Comparison of ENCODE assay signal across 28 cellular contexts in the genomic region with DNA sequence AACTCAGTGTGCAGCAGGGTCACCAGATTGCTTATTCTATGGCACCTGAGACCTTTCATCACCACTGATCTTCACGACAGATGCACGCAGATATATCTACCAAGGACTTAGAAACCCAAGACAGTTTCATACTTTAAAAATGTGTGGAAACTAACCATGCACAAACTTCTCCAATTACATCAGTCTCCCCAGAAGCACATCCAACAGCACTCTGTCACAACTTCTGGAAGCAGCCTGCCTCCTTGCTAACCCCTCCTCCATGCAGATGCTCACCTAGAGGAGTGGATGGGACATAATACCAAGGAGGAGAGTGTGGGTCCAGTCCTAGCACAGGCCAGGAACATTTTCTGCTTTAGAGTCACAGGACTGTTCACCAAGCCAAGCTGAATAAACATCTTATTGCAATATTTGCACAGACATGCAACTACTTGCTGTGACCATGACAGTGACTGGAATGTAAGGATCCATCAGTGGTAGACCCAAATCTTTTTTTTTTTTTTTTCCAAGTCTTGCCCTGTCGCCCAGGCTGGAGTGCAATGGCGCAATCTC.
DNase-seq lines count a peak whose midpoint lies in the region; ATAC-seq, FAIRE-seq and TF ChIP-seq lines count a peak whose summit lies in the region.
"Had no signal": no experiment of that assay in that cellular context is flagged by ENCODE, and none has a peak within 500 bp of the region (broad histone marks: within the 10 kb centered on the region; RNA-seq: fewer than 3 reads in every experiment).

No MANE protein-coding gene starts in this region.

- peaks cover 47% of the 10 kb centered on the region for H3K4me1 Mint-ChIP-seq in activated T-helper 1 cell treated with anti-CD3 and anti-CD28 coated beads, Interleukin-12 subunit alpha, Interleukin-12 subunit beta, Interleukin-2, Interleukin-4 antibody, amounts not matched to agents 30 ng/mL and 10 ng/mL and 1 ng/mL, durations not matched to agents 14 hours and 24 hours and 36 hours (ENCODE audit: low read depth)

- no peak for TF ChIP-seq RAD21 in K562 (CRISPR knock-in tag; conservative IDR thresholded peaks at IDR 0.05 in 1 of 2, IDR thresholded peaks at IDR 0.05 in 1 of 2)

- no peak for TF ChIP-seq EP300 in K562 (IDR thresholded peaks at IDR 0.05; ENCODE audit: low read length)

- peaks cover 7% of the 10 kb centered on the region for H3K36me3 Mint-ChIP-seq in activated T-helper 1 cell treated with anti-CD3 and anti-CD28 coated beads, Interleukin-12 subunit alpha, Interleukin-12 subunit beta, Interleukin-2, Interleukin-4 antibody, amounts not matched to agents 30 ng/mL and 10 ng/mL and 1 ng/mL, durations not matched to agents 14 hours and 24 hours and 36 hours (ENCODE audit: low read depth)

- H4K20me1 ChIP-seq in K562 (replicated peaks; ENCODE audit: control insufficient read depth, insufficient read depth, low read length) (0 out of 2 replicates have a peak, but pooled peaks cover 3% of the 10 kb centered on the region), keratinocyte (ENCODE audit: control insufficient read depth, extremely low read depth, insufficient read depth, low read length) (no peaks in the 10 kb centered on the region)

- H3K9ac ChIP-seq in K562 (ENCODE audit: insufficient read depth in 1 of 2, low read depth in 2 of 2, low read length in 2 of 2) (no peak overlapping the region), keratinocyte (ENCODE audit: control insufficient read depth, extremely low read depth, insufficient read depth, low read length) (no peak overlapping the region)

- intact Hi-C loops in K562 (cut with micrococcal nuclease), result no loop called here
- intact Hi-C loops in activated T-helper 1 cell treated with anti-CD3 and anti-CD28 coated beads, Interleukin-12 subunit alpha, Interleukin-12 subunit beta, Interleukin-2, Interleukin-4 antibody, amounts not matched to agents 30 ng/mL and 10 ng/mL and 1 ng/mL, durations not matched to agents 14 hours and 24 hours and 36 hours (cut with micrococcal nuclease), result no loop called here
- intact Hi-C loops in spleen (cut with DNase I; ENCODE audit: low total_unique reads), result no loop called here

- H2AFZ ChIP-seq in K562 (ENCODE audit: low read depth, low read length) (no peak overlapping the region), keratinocyte (ENCODE audit: control insufficient read depth, low read length) (no peak overlapping the region)

- H3K79me2 ChIP-seq in K562 (ENCODE audit: control insufficient read depth, insufficient read depth, low read length) (no peaks in the 10 kb centered on the region), keratinocyte (ENCODE audit: control insufficient read depth, insufficient read depth, low read length) (no peaks in the 10 kb centered on the region)

- ATAC-seq in K562, result no peak
- ATAC-seq: PC-3 had no signal

- H3K27ac ChIP-seq in K562 (ENCODE audit: extremely low read depth, low read depth, low read length), result no peak overlapping the region
- H3K27ac ChIP-seq in keratinocyte (ENCODE audit: control insufficient read depth, insufficient read depth, low read length), result no peak overlapping the region
- no peak overlapping the region for H3K27ac ChIP-seq in spleen
- H3K27ac ChIP-seq: 22Rv1 had no signal

- POLR2A ChIA-PET in K562 (lab: Yijun Ruan, JAX), result no interaction called here
- POLR2A ChIA-PET in GM10248 (lab: Yijun Ruan, JAX), result no interaction called here

- DNase-seq in DMS 273 (lab: John Stamatoyannopoulos, UW; ENCODE audit: unreplicated experiment) (peak; percentile 20), DMS 273 treated with DMSO at 0.1 percent for 48 hours (lab: John Stamatoyannopoulos, UW) (no peak), HTR-8/SVneo (ENCODE audit: insufficient read length, low spot score) (no peak), K562 (ENCODE audit: extremely low read depth in 1 of 4, low spot score in 3 of 4) (no peak), keratinocyte (ENCODE audit: low read depth, low spot score) (no peak), spleen (no peak), GM10248 (ENCODE audit: extremely low spot score) (no peak)
- no peak for DNase-seq in activated T-helper 1 cell treated with anti-CD3 and anti-CD28 coated beads, Interleukin-12 subunit alpha, Interleukin-12 subunit beta, Interleukin-2, Interleukin-4 antibody, amounts not matched to agents 30 ng/mL and 10 ng/mL and 1 ng/mL, durations not matched to agents 14 hours and 24 hours and 36 hours (ENCODE audit: low spot score)
- DNase-seq: BE2C; DMS153; GOT3; HFFc6; Karpas-422; NCI-H1092 treated with DMSO at 0.1 percent for 48 hours; NCI-H1436; NCI-H187; NCI-H2081 treated with DMSO at 0.1 percent for 48 hours; NCI-H748 treated with DMSO at 0.1 percent for 48 hours; NK-92 treated with Interleukin-12 subunit alpha and Interleukin-12 subunit beta, amount 100 ng/mL, for 24 hours; PC-3; Right ventricle myocardium superior had no signal

- H3K9me1 ChIP-seq in K562 (ENCODE audit: control insufficient read depth, insufficient read depth, low read length) (no peaks in the 10 kb centered on the region), keratinocyte (ENCODE audit: control insufficient read depth, extremely low read depth, insufficient read depth, low read length) (no peaks in the 10 kb centered on the region)

- CTCF ChIA-PET in K562 (lab: Yijun Ruan, JAX; ENCODE audit: low intra/inter-chr PET ratio) (no interaction called here), GM10248 (lab: Yijun Ruan, JAX) (no interaction called here)

- peak; percentile 72 for FAIRE-seq in HTR-8/SVneo (lab: Jason Lieb, UNC)
- peak; percentile 11 for FAIRE-seq in K562 (lab: Jason Lieb, UNC)
- peak; percentile 20 for FAIRE-seq in keratinocyte (lab: Jason Lieb, UNC)
- FAIRE-seq: G401.6, GM12891 had no signal

- no peaks in the 10 kb centered on the region for H3K27me3 Mint-ChIP-seq in activated T-helper 1 cell treated with anti-CD3 and anti-CD28 coated beads, Interleukin-12 subunit alpha, Interleukin-12 subunit beta, Interleukin-2, Interleukin-4 antibody, amounts not matched to agents 30 ng/mL and 10 ng/mL and 1 ng/mL, durations not matched to agents 14 hours and 24 hours and 36 hours (ENCODE audit: insufficient read depth)
- H3K27me3 Mint-ChIP-seq: CD8-positive, alpha-beta memory T cell; IgD-negative memory B cell had no signal

- TF ChIP-seq POLR2A in K562 (conservative IDR thresholded peaks at IDR 0.05), result no peak
- no peak for TF ChIP-seq POLR2A in spleen (IDR thresholded peaks at IDR 0.05)

- dilution Hi-C loops in keratinocyte (cut with MboI; ENCODE audit: extremely low pct_ligation_motif_present, low sequenced_read_pairs), result no loop called here

- BruUV-seq in K562 (replicated peaks; lab: Mats Ljungman, UMichigan), result no TSS peak

- H3K4me3 Mint-ChIP-seq in activated T-helper 1 cell treated with anti-CD3 and anti-CD28 coated beads, Interleukin-12 subunit alpha, Interleukin-12 subunit beta, Interleukin-2, Interleukin-4 antibody, amounts not matched to agents 30 ng/mL and 10 ng/mL and 1 ng/mL, durations not matched to agents 14 hours and 24 hours and 36 hours, result no peak overlapping the region
- H3K4me3 Mint-ChIP-seq: CD14-positive monocyte; CD8-positive, alpha-beta memory T cell; HFFc6; IgD-negative memory B cell had no signal

- no peak overlapping the region for H3K4me3 ChIP-seq in K562
- H3K4me3 ChIP-seq in keratinocyte (ENCODE audit: control insufficient read depth in 2 of 3, extremely low read depth in 1 of 3, insufficient read depth in 2 of 3, low read depth in 1 of 3, low read length in 3 of 3), result no peak overlapping the region
- no peak overlapping the region for H3K4me3 ChIP-seq in spleen
- H3K4me3 ChIP-seq: HAP-1 had no signal

- in situ Hi-C loops in K562 (cut with MboI), result no loop called here

- H3K9me3 ChIP-seq in K562 (replicated peaks; ENCODE audit: control insufficient read depth, insufficient read depth, low read depth, low read length) (no peaks in the 10 kb centered on the region), keratinocyte (ENCODE audit: control insufficient read depth, low read depth, low read length) (no peaks in the 10 kb centered on the region), spleen (no peaks in the 10 kb centered on the region)
- H3K9me3 ChIP-seq: BE2C, HAP-1 had no signal

- peaks cover 5% of the 10 kb centered on the region for H3K9me3 Mint-ChIP-seq in activated T-helper 1 cell treated with anti-CD3 and anti-CD28 coated beads, Interleukin-12 subunit alpha, Interleukin-12 subunit beta, Interleukin-2, Interleukin-4 antibody, amounts not matched to agents 30 ng/mL and 10 ng/mL and 1 ng/mL, durations not matched to agents 14 hours and 24 hours and 36 hours
- H3K9me3 Mint-ChIP-seq: CD8-positive, alpha-beta memory T cell; HFFc6 had no signal

- H3K4me2 ChIP-seq in K562 (ENCODE audit: insufficient read depth, low read length) (no peak overlapping the region), keratinocyte (ENCODE audit: control insufficient read depth, extremely low read depth, insufficient read depth, low read depth, low read length) (no peak overlapping the region)

- H3K27ac Mint-ChIP-seq in activated T-helper 1 cell treated with anti-CD3 and anti-CD28 coated beads, Interleukin-12 subunit alpha, Interleukin-12 subunit beta, Interleukin-2, Interleukin-4 antibody, amounts not matched to agents 30 ng/mL and 10 ng/mL and 1 ng/mL, durations not matched to agents 14 hours and 24 hours and 36 hours, result no peak overlapping the region
- H3K27ac Mint-ChIP-seq: CD14-positive monocyte, HFFc6, IgD-negative memory B cell had no signal

- WGBS in K562 (ENCODE audit: insufficient coverage, low coverage, missing lambda C conversion rate), result 4% methylated on average over 4 of the region's 4 CpGs
- WGBS in spleen, 5 donors, result 90 to 99% (median 93%) methylated on average over 4 of the region's 4 CpGs

- H3K4me1 ChIP-seq in K562 (replicated peaks in 1 of 2; ENCODE audit: control insufficient read depth in 2 of 2, insufficient read depth in 2 of 2, low read length in 2 of 2) (0 out of 5 replicates have a peak, but pooled peaks cover 0 to 3% of the 10 kb centered on the region in 2 experiments), keratinocyte (ENCODE audit: control insufficient read depth, extremely low read depth, insufficient read depth, low read length) (peaks cover 19% of the 10 kb centered on the region), spleen (peaks cover 0 to 14% (median 8%) of the 10 kb centered on the region in 6 donors)
- H3K4me1 ChIP-seq: BE2C, HAP-1 had no signal

- H3K27me3 ChIP-seq in K562 (ENCODE audit: control insufficient read depth in 2 of 2, insufficient read depth in 2 of 2, low read length in 2 of 2), result peaks cover 2 to 21% of the 10 kb centered on the region in 2 experiments; a peak in 3 of 5 replicates
- peaks cover 4% of the 10 kb centered on the region for H3K27me3 ChIP-seq in keratinocyte (ENCODE audit: control insufficient read depth, extremely low read depth, insufficient read depth, low read length)
- no peaks in the 10 kb centered on the region for H3K27me3 ChIP-seq in spleen (replicated peaks in 1 of 7)
- H3K27me3 ChIP-seq: BE2C had no signal

- no peaks in the 10 kb centered on the region for H3K36me3 ChIP-seq in K562 (ENCODE audit: control insufficient read depth, insufficient read depth, low read length)
- no peaks in the 10 kb centered on the region for H3K36me3 ChIP-seq in keratinocyte (ENCODE audit: control insufficient read depth in 2 of 2, extremely low read depth in 1 of 2, insufficient read depth in 2 of 2, low read length in 2 of 2)
- H3K36me3 ChIP-seq in spleen, result no peaks in the 10 kb centered on the region
- H3K36me3 ChIP-seq: BE2C, HAP-1 had no signal

- TF ChIP-seq CTCF in K562 (IDR thresholded peaks at IDR 0.05 in 2 of 3, conservative IDR thresholded peaks at IDR 0.05 in 1 of 3; ENCODE audit: insufficient read depth in 2 of 3, low read depth in 1 of 3, low read length in 3 of 3) (no peak), keratinocyte (optimal IDR thresholded peaks at IDR 0.05 in 1 of 3, IDR thresholded peaks at IDR 0.05 in 1 of 3, conservative IDR thresholded peaks at IDR 0.05 in 1 of 3; ENCODE audit: extremely low read depth in 1 of 3, insufficient read depth in 2 of 3, low read length in 3 of 3) (no peak), spleen (IDR thresholded peaks at IDR 0.05 in 8 of 11, conservative IDR thresholded peaks at IDR 0.05 in 3 of 11) (no peak), GM10248 (IDR thresholded peaks at IDR 0.05; ENCODE audit: control extremely low read depth, extremely low read depth, low read depth, missing control alignments) (no peak)
